8 cellular contexts compared by ENCODE assay signal in genomic region chr6:148746363-148747144, GRCh38. TPM values are rescaled to one million over a fixed set of nuclear protein-coding genes. Genes with fewer than 3 reads are reported as not detected.
DNase-seq lines count a peak whose midpoint lies in the region; FAIRE-seq and TF ChIP-seq lines count a peak whose summit lies in the region.

UST (plus strand) TSS chr6:148747030; CDS start chr6:148747431, 401 bp downstream.

- TF ChIP-seq CTCF in neutrophil (IDR thresholded peaks at IDR 0.05) (no peak), type B pancreatic cell (conservative IDR thresholded peaks at IDR 0.05) (peak; percentile 59)

- no peaks in the 10 kb centered on the region for H3K9me3 Mint-ChIP-seq in activated naive CD4-positive, alpha-beta T cell treated with anti-CD3 and anti-CD28 coated beads, Interleukin-2, amount 10 ng/mL, durations not matched to agents 7 days and 5 days
- H3K9me3 Mint-ChIP-seq in type B pancreatic cell = no peaks in the 10 kb centered on the region

- peak within 1 kb of the TSS; percentile 82 for H3K4me3 Mint-ChIP-seq in activated naive CD4-positive, alpha-beta T cell treated with anti-CD3 and anti-CD28 coated beads, Interleukin-2, amount 10 ng/mL, durations not matched to agents 7 days and 5 days
- H3K4me3 Mint-ChIP-seq in type B pancreatic cell = peak within 1 kb of the TSS; percentile 91

- no peak within 1 kb of the TSS for H3K27ac Mint-ChIP-seq in activated naive CD4-positive, alpha-beta T cell treated with anti-CD3 and anti-CD28 coated beads, Interleukin-2, amount 10 ng/mL, durations not matched to agents 7 days and 5 days
- H3K27ac Mint-ChIP-seq in type B pancreatic cell = peak within 1 kb of the TSS; percentile 92

- H3K4me1 Mint-ChIP-seq in activated naive CD4-positive, alpha-beta T cell treated with anti-CD3 and anti-CD28 coated beads, Interleukin-2, amount 10 ng/mL, durations not matched to agents 7 days and 5 days = peaks cover 23% of the 10 kb centered on the region
- H3K4me1 Mint-ChIP-seq in type B pancreatic cell (ENCODE audit: unreplicated experiment) = peaks cover 19% of the 10 kb centered on the region

- no peak within 1 kb of the TSS for H3K27ac ChIP-seq in neutrophil

- peaks cover 94% of the 10 kb centered on the region for H3K27me3 ChIP-seq in neutrophil

- no peaks in the 10 kb centered on the region for H3K36me3 Mint-ChIP-seq in activated naive CD4-positive, alpha-beta T cell treated with anti-CD3 and anti-CD28 coated beads, Interleukin-2, amount 10 ng/mL, durations not matched to agents 7 days and 5 days
- H3K36me3 Mint-ChIP-seq in type B pancreatic cell = no peaks in the 10 kb centered on the region

- peak; percentile 59 for DNase-seq in 8988T
- no peak for DNase-seq in GM12891 (ENCODE audit: insufficient read length, low spot score)
- peak; percentile 64 for DNase-seq in HS-27A (ENCODE audit: low read depth)
- peak; percentile 61 for DNase-seq in RCC 7860 (ENCODE audit: low spot score)
- DNase-seq in activated naive CD4-positive, alpha-beta T cell treated with anti-CD3 and anti-CD28 coated beads, Interleukin-2, amount 10 ng/mL, durations not matched to agents 7 days and 5 days = peak; percentile 73
- peak; percentile 38 for DNase-seq in germinal center (ENCODE audit: low spot score)
- DNase-seq in type B pancreatic cell (ENCODE audit: extremely low spot score, unreplicated experiment) = peak; percentile 84

- H3K36me3 ChIP-seq in neutrophil = no peaks in the 10 kb centered on the region

- no peaks in the 10 kb centered on the region for H3K9me3 ChIP-seq in neutrophil

- peaks cover 85% of the 10 kb centered on the region for H3K27me3 Mint-ChIP-seq in activated naive CD4-positive, alpha-beta T cell treated with anti-CD3 and anti-CD28 coated beads, Interleukin-2, amount 10 ng/mL, durations not matched to agents 7 days and 5 days
- peaks cover 33% of the 10 kb centered on the region for H3K27me3 Mint-ChIP-seq in type B pancreatic cell

- CTCF ChIA-PET in activated naive CD4-positive, alpha-beta T cell treated with anti-CD3 and anti-CD28 coated beads, Interleukin-2, amount 10 ng/mL, durations not matched to agents 7 days and 5 days (lab: Charles Lee) = interaction anchor here (1.4 kb wide), 1 partner anchor 201 kb away, joined by 4 read pairs; no protein-coding TSS in a partner anchor

- peak within 1 kb of the TSS; percentile 15 to 31 for H3K4me3 ChIP-seq in neutrophil (ENCODE audit: low read depth in 1 of 2, low read length in 1 of 2)

- FAIRE-seq in GM12891 (lab: Jason Lieb, UNC) (peak; percentile 59), RCC 7860 (lab: Jason Lieb, UNC) (peak; percentile 34)

- H3K4me1 ChIP-seq in neutrophil (ENCODE audit: control insufficient read depth in 1 of 2, insufficient read depth in 1 of 2, low read depth in 1 of 2, low read length in 1 of 2) = peaks cover 9 to 11% of the 10 kb centered on the region in 2 experiments

- TF ChIP-seq POLR2A in GM12891 (IDR thresholded peaks at IDR 0.05; ENCODE audit: low read depth, low read length) = no peak

TF ChIP-seq in GM12891, 5 proteins besides CTCF, POLR2A, EP300 and RAD21:
- peak; percentile 20; the same call in 1 of the 2 replicates for TF ChIP-seq TAF1 (IDR thresholded peaks at IDR 0.05; ENCODE audit: low read depth, low read length)
- no peak for TF ChIP-seq POU2F2 (IDR thresholded peaks at IDR 0.05; ENCODE audit: low read depth, low read length)
- TF ChIP-seq SPI1 (IDR thresholded peaks at IDR 0.05; ENCODE audit: low read depth, low read length) = no peak
- TF ChIP-seq POLR2AphosphoS5 (IDR thresholded peaks at IDR 0.05; ENCODE audit: low read depth, low read length) = peak; percentile 38; the same call in 1 of the 2 replicates

RNA-seq across cellular contexts. Expression of gene UST, which starts in this region (rescaled TPM):
- polyA plus RNA-seq in GM12891 (2012; ENCODE audit: low read depth, missing spikeins) = 9.5 TPM
- 8.4 and 9.7 TPM in 2 replicates for total RNA-seq in type B pancreatic cell (ENCODE audit: low replicate concordance)
